In the genomic region with DNA sequence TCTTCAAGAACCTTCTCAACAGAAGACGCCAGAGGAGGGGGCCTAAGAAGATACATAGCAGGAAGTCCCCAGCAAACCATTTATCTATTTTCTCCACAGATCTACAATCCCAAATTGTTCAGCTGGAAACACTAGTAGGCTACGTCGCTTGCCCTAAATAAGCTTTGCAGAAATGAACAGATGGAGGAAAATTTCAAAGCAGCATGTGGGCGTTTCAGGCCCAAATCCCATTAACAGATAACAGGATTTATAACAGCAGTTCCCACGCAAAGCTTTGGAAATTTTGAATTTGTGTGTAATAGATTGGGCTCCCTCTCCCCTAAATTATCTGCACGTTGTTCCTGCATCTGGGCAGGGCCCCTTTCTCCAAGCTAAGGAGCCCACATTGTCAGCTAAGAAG, we compare ENCODE assay signal across 14 cellular contexts.
"Had no signal": no experiment of that assay in that cellular context is flagged by ENCODE, and none has a peak within 500 bp of the region (broad histone marks: within the 10 kb centered on the region; RNA-seq: fewer than 3 reads in every experiment).

No MANE protein-coding gene starts in this region.

- ATAC-seq: activated T-cell treated with anti-CD3 and anti-CD28 coated beads, Interleukin-2, amount 50 U/mL, for 72 hours; left lobe of liver; natural killer cell treated with Interleukin-12 subunit alpha and Interleukin-12 subunit beta and Interleukin-15 and Interleukin-18, amount 100 ng/mL, for 72 hours; stimulated activated naive CD8-positive, alpha-beta T cell treated with anti-CD3 and anti-CD28 coated beads, Interleukin-15, amount 100 ng/mL, for 72 hours had no signal

- H3K4me3 ChIP-seq: dorsolateral prefrontal cortex, sigmoid colon, uterus had no signal

- DNase-seq: activated CD4-positive, alpha-beta T cell treated with anti-CD3 and anti-CD28 coated beads for 1 hour; activated CD4-positive, alpha-beta T cell treated with anti-CD3 and anti-CD28 coated beads, Interleukin-2, amount 50 U/mL, for 48 hours; activated naive CD4-positive, alpha-beta T cell treated with anti-CD3 and anti-CD28 coated beads for 36 hours; immature natural killer cell; occipital lobe; sigmoid colon; stimulated activated CD4-positive, alpha-beta T cell treated with anti-CD3 and anti-CD28 coated beads, Interleukin-2, amount 100 ng/mL, for 48 hours; stimulated activated CD8-positive, alpha-beta memory T cell treated with anti-CD3 and anti-CD28 coated beads, Interleukin-4, amount 100 ng/mL, for 48 hours; stimulated activated naive CD8-positive, alpha-beta T cell treated with anti-CD3 and anti-CD28 coated beads, Interleukin-15, amount 100 ng/mL, for 72 hours; uterus had no signal

- H3K9me3 Mint-ChIP-seq: immature natural killer cell; natural killer cell treated with Interleukin-12 subunit alpha and Interleukin-12 subunit beta and Interleukin-15 and Interleukin-18, amount 100 ng/mL, for 72 hours had no signal

- H3K36me3 ChIP-seq: sigmoid colon, uterus had no signal

- H3K9me3 ChIP-seq: sigmoid colon, uterus had no signal

- H3K36me3 Mint-ChIP-seq: immature natural killer cell; natural killer cell treated with Interleukin-12 subunit alpha and Interleukin-12 subunit beta and Interleukin-15 and Interleukin-18, amount 100 ng/mL, for 72 hours had no signal

- H3K4me3 Mint-ChIP-seq: activated naive CD4-positive, alpha-beta T cell treated with anti-CD3 and anti-CD28 coated beads for 36 hours; immature natural killer cell; natural killer cell treated with Interleukin-12 subunit alpha and Interleukin-12 subunit beta and Interleukin-15 and Interleukin-18, amount 100 ng/mL, for 72 hours; stimulated activated naive CD8-positive, alpha-beta T cell treated with anti-CD3 and anti-CD28 coated beads, Interleukin-15, amount 100 ng/mL, for 72 hours had no signal

- H3K4me1 ChIP-seq: uterus had no signal

- H3K27ac ChIP-seq: sigmoid colon, uterus had no signal

- H3K4me1 Mint-ChIP-seq: immature natural killer cell had no signal

- H3K27me3 ChIP-seq: dorsolateral prefrontal cortex, sigmoid colon, uterus had no signal
